Comparison of ENCODE assay signal across 1 cellular context in genomic region chr11:44592125-44592643, GRCh38.
TF ChIP-seq lines count a peak whose summit lies in the region.

No MANE protein-coding gene starts in this region.

TF ChIP-seq in HepG2, 621 proteins besides CTCF, POLR2A, EP300 and RAD21 (continued from another document):
- no peak for TF ChIP-seq DMTF1 (CRISPR knock-in tag; IDR thresholded peaks at IDR 0.05)
TF ChIP-seq in HepG2: peak in this region for 0.
